8 cellular contexts compared by ENCODE assay signal in the genomic region with DNA sequence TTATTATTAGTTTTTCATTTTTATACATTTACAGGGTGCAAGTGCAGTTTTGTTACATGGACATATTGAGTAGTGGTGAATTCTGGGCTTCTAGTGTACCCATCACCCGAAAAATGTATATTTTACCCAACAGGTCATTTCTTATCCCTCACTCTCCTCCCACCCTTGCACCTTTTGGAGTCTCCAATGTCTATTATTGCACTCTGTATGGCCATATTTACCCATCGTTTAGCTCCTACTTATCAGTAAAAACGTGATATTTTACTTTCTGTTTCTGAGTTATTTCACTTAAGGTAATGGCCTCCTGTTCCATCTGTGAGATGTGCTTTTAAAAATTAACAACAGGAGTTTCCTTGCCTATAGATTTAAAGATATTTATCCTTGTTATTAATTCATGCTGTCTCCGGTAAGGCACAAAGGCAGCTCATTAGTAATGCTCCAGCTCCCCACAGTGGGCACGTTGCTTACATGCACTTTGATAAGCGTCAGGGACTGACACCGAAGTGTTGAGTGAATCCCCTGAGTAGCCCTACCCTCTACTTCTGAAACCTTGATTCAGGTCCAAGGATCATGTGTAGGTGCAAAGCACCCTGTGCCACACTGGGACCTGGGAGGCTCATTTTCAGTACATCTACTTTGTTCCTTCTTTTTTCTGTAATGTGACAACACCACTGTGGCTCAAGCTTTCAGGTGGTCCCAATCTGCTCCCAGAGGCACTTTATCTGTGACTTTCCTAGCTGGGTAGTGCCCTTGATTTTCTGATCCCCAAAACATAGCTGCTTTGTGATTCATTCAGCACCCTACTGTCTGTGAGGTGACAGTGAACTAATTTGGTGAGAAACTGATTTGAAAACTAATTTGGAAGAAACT. TPM values are rescaled to one million over a fixed set of nuclear protein-coding genes. Genes with fewer than 3 reads are reported as not detected.
A peak's percentile ranks its signal among the peaks of the same experiment; 100 is the strongest.
DNase-seq lines count a peak whose midpoint lies in the region; ATAC-seq and TF ChIP-seq lines count a peak whose summit lies in the region.

No MANE protein-coding gene starts in this region.

- intact Hi-C loops in esophagus squamous epithelium (cut with DNase I), result no loop called here

- H3K14ac ChIP-seq in neuronal stem cell (ENCODE audit: low read length), result no peak overlapping the region

- DNase-seq in Ammon's horn (ENCODE audit: low spot score) (peak; percentile 81), NCI-H128 (lab: John Stamatoyannopoulos, UW; ENCODE audit: unreplicated experiment) (peak; percentile 54), UCSD-AML1 (lab: John Stamatoyannopoulos, UW; ENCODE audit: unreplicated experiment) (peak; percentile 5), esophagus squamous epithelium (lab: John Stamatoyannopoulos, UW) (no peak), neuronal stem cell (ENCODE audit: low spot score) (peak; percentile 46), GM19240 (ENCODE audit: insufficient read length, low spot score) (no peak)

- H3K9me3 ChIP-seq in esophagus squamous epithelium, result no peaks in the 10 kb centered on the region
- no peaks in the 10 kb centered on the region for H3K9me3 ChIP-seq in neuronal stem cell (replicated peaks in 1 of 2; ENCODE audit: control insufficient read depth in 2 of 2, insufficient read depth in 1 of 2, low read depth in 1 of 2, low read length in 2 of 2)

- H2BK15ac ChIP-seq in neuronal stem cell (ENCODE audit: low read length), result no peak overlapping the region

- peaks cover 0 to 3% (median 0%) of the 10 kb centered on the region in 4 donors for H3K27me3 ChIP-seq in esophagus squamous epithelium
- H3K27me3 ChIP-seq in neuronal stem cell (ENCODE audit: control insufficient read depth in 3 of 3, insufficient read depth in 3 of 3, low read depth in 1 of 3, low read length in 3 of 3), result no peaks in the 10 kb centered on the region

- no peak overlapping the region for H4K91ac ChIP-seq in neuronal stem cell (ENCODE audit: low read depth, low read length, poor library complexity)

- 14 to 16% methylated on average over 7 of the region's 7 CpGs for WGBS in esophagus squamous epithelium, 2 donors
- WGBS in neuronal stem cell (ENCODE audit: extremely low coverage in 2 of 2, insufficient read length in 2 of 2, insufficient replicate concordance in 1 of 2), 2 donors, result no CpG with 5 or more reads among the region's 7 CpGs

- H3K4me1 ChIP-seq in esophagus squamous epithelium, result no peaks in the 10 kb centered on the region
- H3K4me1 ChIP-seq in neuronal stem cell (ENCODE audit: control insufficient read depth in 2 of 2, insufficient read depth in 1 of 2, low read depth in 1 of 2, low read length in 2 of 2), result no peaks in the 10 kb centered on the region

- no peak overlapping the region for H2BK120ac ChIP-seq in neuronal stem cell (ENCODE audit: low read depth, low read length)

- H3K4ac ChIP-seq in neuronal stem cell (ENCODE audit: low read length), result no peak overlapping the region

- H4K8ac ChIP-seq in neuronal stem cell (ENCODE audit: low read depth, low read length), result no peak overlapping the region

- no peak overlapping the region for H2AFZ ChIP-seq in neuronal stem cell (ENCODE audit: low read length)

- TF ChIP-seq CTCF in esophagus squamous epithelium (IDR thresholded peaks at IDR 0.05), result peak in 4 of 6 experiments; percentile 23 to 51 (median 34)

- ATAC-seq in GM18508 (IDR thresholded peaks at IDR 0.05; ENCODE audit: insufficient read depth, unreplicated experiment) (peak; percentile 83), HG02852 (IDR thresholded peaks at IDR 0.05; ENCODE audit: unreplicated experiment) (peak; percentile 86)

- no peak overlapping the region for H3K23ac ChIP-seq in neuronal stem cell (ENCODE audit: low read depth, low read length, poor library complexity)

- H3K4me3 ChIP-seq in esophagus squamous epithelium, result no peak overlapping the region
- no peak overlapping the region for H3K4me3 ChIP-seq in neuronal stem cell (ENCODE audit: low read length in 2 of 2)

- no peak overlapping the region for H3K9ac ChIP-seq in neuronal stem cell (ENCODE audit: low read depth, low read length, poor library complexity)

- no peaks in the 10 kb centered on the region for H3K79me1 ChIP-seq in neuronal stem cell (ENCODE audit: low read depth, low read length)

- no peak for TF ChIP-seq POLR2A in esophagus squamous epithelium (IDR thresholded peaks at IDR 0.05)

- H3K18ac ChIP-seq in neuronal stem cell (ENCODE audit: low read length), result no peak overlapping the region

- no peak overlapping the region for H3K27ac ChIP-seq in esophagus squamous epithelium
- no peak overlapping the region for H3K27ac ChIP-seq in neuronal stem cell (replicated peaks; ENCODE audit: low read length)

- no peaks in the 10 kb centered on the region for H3K36me3 ChIP-seq in esophagus squamous epithelium
- no peaks in the 10 kb centered on the region for H3K36me3 ChIP-seq in neuronal stem cell (replicated peaks in 1 of 2; ENCODE audit: control insufficient read depth in 2 of 2, insufficient read depth in 2 of 2, low read length in 2 of 2)

- H2BK12ac ChIP-seq in neuronal stem cell (ENCODE audit: low read length), result no peak overlapping the region

- no peak overlapping the region for H2BK5ac ChIP-seq in neuronal stem cell (ENCODE audit: low read length)

- no peak overlapping the region for H2AK5ac ChIP-seq in neuronal stem cell (ENCODE audit: low read depth, low read length)

- H3K4me2 ChIP-seq in neuronal stem cell (ENCODE audit: insufficient read depth, low read length, poor library complexity, severe bottlenecking), result no peak overlapping the region

RNA-seq across cellular contexts. Expression of a gene that starts 27.3 kb away (rescaled TPM):
- total RNA-seq in esophagus squamous epithelium, result 1 to 10 TPM in 2 of 4 donors, not detected in 2; 1.3 to 3.0 TPM
- not detected for polyA plus RNA-seq in neuronal stem cell (2013, experiment 1 of 2)
- not detected for polyA plus RNA-seq in neuronal stem cell (2013, experiment 2 of 2)

RNA-seq across cellular contexts. Expression of a gene that starts 52.8 kb away (rescaled TPM):
- total RNA-seq in esophagus squamous epithelium, result not detected
- polyA plus RNA-seq in neuronal stem cell (2013, experiment 1 of 2), result not detected
- not detected for polyA plus RNA-seq in neuronal stem cell (2013, experiment 2 of 2)

Comparison
In these comparisons a context has a peak if more than half of its experiments do, and no peak if none do; other contexts are left out.
1. DNase-seq: peak in Ammon's horn (single experiment), NCI-H128 (single experiment), UCSD-AML1 (single experiment) and neuronal stem cell (single experiment); none in esophagus squamous epithelium (single experiment) and GM19240 (single experiment).